In the genomic region with DNA sequence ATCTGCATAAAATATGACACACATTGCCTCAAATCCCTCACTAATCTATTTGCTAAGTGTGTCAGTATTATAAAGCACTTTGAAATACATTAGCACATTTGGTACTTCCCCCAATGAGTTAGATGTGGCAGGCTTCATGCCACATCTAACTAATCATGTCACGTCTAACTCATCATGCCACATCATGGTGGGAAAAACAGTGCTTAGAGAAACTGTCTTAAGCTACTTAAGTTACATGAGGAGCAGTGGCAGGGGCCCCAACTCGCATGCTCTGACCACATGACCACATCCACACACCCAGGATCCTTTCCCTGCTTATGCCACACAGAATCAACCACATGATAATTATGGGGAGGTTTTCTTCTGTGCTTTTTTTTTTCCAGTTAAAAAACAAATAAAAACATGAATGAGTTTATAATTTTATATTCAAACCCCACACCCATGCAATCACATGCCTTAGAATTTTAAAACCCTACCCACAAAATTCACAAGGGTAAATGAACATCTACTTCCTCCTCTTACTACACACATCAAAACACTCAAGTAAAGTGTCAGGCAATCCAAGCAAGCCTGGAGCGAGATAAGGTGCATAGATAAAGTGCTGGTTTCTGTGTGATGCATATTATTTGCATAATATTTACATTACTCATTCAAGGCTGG, we compare ENCODE assay signal across 10 cellular contexts. TPM values are rescaled to one million over a fixed set of nuclear protein-coding genes. Genes with fewer than 3 reads are reported as not detected.
DNase-seq lines count a peak whose midpoint lies in the region; ATAC-seq lines count a peak whose summit lies in the region.
"Had no signal": no experiment of that assay in that cellular context is flagged by ENCODE, and none has a peak within 500 bp of the region (broad histone marks: within the 10 kb centered on the region; RNA-seq: fewer than 3 reads in every experiment).

No MANE protein-coding gene starts in this region.

- intact Hi-C loops in activated CD4-positive, alpha-beta T cell treated with anti-CD3 and anti-CD28 coated beads for 36 hours (cut with DNase I, micrococcal nuclease) = no loop called here
- intact Hi-C loops in activated CD4-positive, alpha-beta T cell treated with anti-CD3 and anti-CD28 coated beads, Interleukin-2, amount 10 ng/mL, durations not matched to agents 24 days and 14 days (cut with micrococcal nuclease) = no loop called here

- H3K27me3 Mint-ChIP-seq in activated CD4-positive, alpha-beta T cell treated with anti-CD3 and anti-CD28 coated beads for 36 hours = peaks cover 13% of the 10 kb centered on the region
- no peaks in the 10 kb centered on the region for H3K27me3 Mint-ChIP-seq in activated CD4-positive, alpha-beta T cell treated with anti-CD3 and anti-CD28 coated beads, Interleukin-2, amount 10 ng/mL, durations not matched to agents 24 days and 14 days
- H3K27me3 Mint-ChIP-seq in activated T-helper 17 cell treated with anti-CD3 and anti-CD28 coated beads, Interleukin-2, amount 50 U/mL, for 72 hours = peaks cover 26% of the 10 kb centered on the region
- peaks cover 4 to 36% (median 25%) of the 10 kb centered on the region in 5 donors for H3K27me3 Mint-ChIP-seq in naive thymus-derived CD8-positive, alpha-beta T cell
- H3K27me3 Mint-ChIP-seq in stimulated activated naive B cell treated with anti-CD40 and anti-IgM and Interleukin-4, amounts not matched to agents 10 μg/mL and 1 μg/mL and 100 μg/mL, for 72 hours = peaks cover 6 to 10% of the 10 kb centered on the region in 2 donors

- no peaks in the 10 kb centered on the region for H3K9me3 Mint-ChIP-seq in activated CD4-positive, alpha-beta T cell treated with anti-CD3 and anti-CD28 coated beads for 36 hours (ENCODE audit: low read depth)
- no peaks in the 10 kb centered on the region for H3K9me3 Mint-ChIP-seq in activated CD4-positive, alpha-beta T cell treated with anti-CD3 and anti-CD28 coated beads, Interleukin-2, amount 10 ng/mL, durations not matched to agents 24 days and 14 days
- peaks cover 4% of the 10 kb centered on the region for H3K9me3 Mint-ChIP-seq in activated T-helper 17 cell treated with anti-CD3 and anti-CD28 coated beads, Interleukin-2, amount 50 U/mL, for 72 hours
- H3K9me3 Mint-ChIP-seq in naive thymus-derived CD8-positive, alpha-beta T cell = peaks cover 2 to 19% (median 9%) of the 10 kb centered on the region in 9 donors
- no peaks in the 10 kb centered on the region for H3K9me3 Mint-ChIP-seq in stimulated activated naive B cell treated with anti-CD40 and anti-IgM and Interleukin-4, amounts not matched to agents 10 μg/mL and 1 μg/mL and 100 μg/mL, for 72 hours

- peaks cover 10% of the 10 kb centered on the region for H3K4me1 Mint-ChIP-seq in activated CD4-positive, alpha-beta T cell treated with anti-CD3 and anti-CD28 coated beads for 36 hours
- H3K4me1 Mint-ChIP-seq in activated CD4-positive, alpha-beta T cell treated with anti-CD3 and anti-CD28 coated beads, Interleukin-2, amount 10 ng/mL, durations not matched to agents 24 days and 14 days = no peaks in the 10 kb centered on the region
- H3K4me1 Mint-ChIP-seq in activated T-helper 17 cell treated with anti-CD3 and anti-CD28 coated beads, Interleukin-2, amount 50 U/mL, for 72 hours = no peaks in the 10 kb centered on the region
- H3K4me1 Mint-ChIP-seq in naive thymus-derived CD8-positive, alpha-beta T cell = no peaks in the 10 kb centered on the region
- H3K4me1 Mint-ChIP-seq in stimulated activated naive B cell treated with anti-CD40 and anti-IgM and Interleukin-4, amounts not matched to agents 10 μg/mL and 1 μg/mL and 100 μg/mL, for 72 hours = no peaks in the 10 kb centered on the region

- peak; percentile 91 for ATAC-seq in activated CD4-positive, alpha-beta T cell treated with anti-CD3 and anti-CD28 coated beads for 36 hours
- peak; percentile 42 for ATAC-seq in HG03060 (IDR thresholded peaks at IDR 0.05; ENCODE audit: low read depth, unreplicated experiment)
- ATAC-seq in activated T-helper 17 cell treated with anti-CD3 and anti-CD28 coated beads, Interleukin-2, amount 50 U/mL, for 72 hours (replicated peaks) = peak; percentile 84
- ATAC-seq in naive thymus-derived CD8-positive, alpha-beta T cell = no peak
- ATAC-seq in stimulated activated naive B cell treated with anti-CD40 and anti-IgM and Interleukin-4, amounts not matched to agents 10 μg/mL and 1 μg/mL and 100 μg/mL, for 72 hours (replicated peaks) = no peak

- CTCF ChIA-PET in activated CD4-positive, alpha-beta T cell treated with anti-CD3 and anti-CD28 coated beads for 36 hours (lab: Charles Lee) = no interaction called here

- H3K4me3 Mint-ChIP-seq in activated CD4-positive, alpha-beta T cell treated with anti-CD3 and anti-CD28 coated beads for 36 hours = no peak overlapping the region
- H3K4me3 Mint-ChIP-seq in activated CD4-positive, alpha-beta T cell treated with anti-CD3 and anti-CD28 coated beads, Interleukin-2, amount 10 ng/mL, durations not matched to agents 24 days and 14 days = no peak overlapping the region
- no peak overlapping the region for H3K4me3 Mint-ChIP-seq in activated T-helper 17 cell treated with anti-CD3 and anti-CD28 coated beads, Interleukin-2, amount 50 U/mL, for 72 hours
- H3K4me3 Mint-ChIP-seq in naive thymus-derived CD8-positive, alpha-beta T cell = no peak overlapping the region
- H3K4me3 Mint-ChIP-seq in stimulated activated naive B cell treated with anti-CD40 and anti-IgM and Interleukin-4, amounts not matched to agents 10 μg/mL and 1 μg/mL and 100 μg/mL, for 72 hours = no peak overlapping the region
- H3K4me3 Mint-ChIP-seq: neural progenitor cell had no signal

- POLR2A ChIA-PET in activated CD4-positive, alpha-beta T cell treated with anti-CD3 and anti-CD28 coated beads for 36 hours (lab: Charles Lee) = no interaction called here
- POLR2A ChIA-PET in naive thymus-derived CD8-positive, alpha-beta T cell (lab: Charles Lee) = no interaction called here

- H3K36me3 Mint-ChIP-seq in activated CD4-positive, alpha-beta T cell treated with anti-CD3 and anti-CD28 coated beads for 36 hours (ENCODE audit: low read depth) = no peaks in the 10 kb centered on the region
- no peaks in the 10 kb centered on the region for H3K36me3 Mint-ChIP-seq in activated CD4-positive, alpha-beta T cell treated with anti-CD3 and anti-CD28 coated beads, Interleukin-2, amount 10 ng/mL, durations not matched to agents 24 days and 14 days (ENCODE audit: low read depth)
- no peaks in the 10 kb centered on the region for H3K36me3 Mint-ChIP-seq in activated T-helper 17 cell treated with anti-CD3 and anti-CD28 coated beads, Interleukin-2, amount 50 U/mL, for 72 hours (ENCODE audit: low read depth)
- peaks cover 0 to 8% (median 0%) of the 10 kb centered on the region in 3 donors for H3K36me3 Mint-ChIP-seq in naive thymus-derived CD8-positive, alpha-beta T cell
- no peaks in the 10 kb centered on the region for H3K36me3 Mint-ChIP-seq in stimulated activated naive B cell treated with anti-CD40 and anti-IgM and Interleukin-4, amounts not matched to agents 10 μg/mL and 1 μg/mL and 100 μg/mL, for 72 hours
- H3K36me3 Mint-ChIP-seq: neural progenitor cell had no signal

- peak overlapping the region; percentile 13 to 35 (median 21) for H3K4me3 ChIP-seq in skin epidermis
- H3K4me3 ChIP-seq: neural progenitor cell, tibial artery had no signal

- peak overlapping the region in 18 of 21 experiments; percentile 23 to 89 (median 78) for H3K27ac ChIP-seq in skin epidermis
- H3K27ac ChIP-seq: neural progenitor cell, tibial artery had no signal

- DNase-seq in activated CD4-positive, alpha-beta T cell treated with anti-CD3 and anti-CD28 coated beads for 36 hours = peak; percentile 41
- DNase-seq in activated CD4-positive, alpha-beta T cell treated with anti-CD3 and anti-CD28 coated beads, Interleukin-2, amount 10 ng/mL, durations not matched to agents 24 days and 14 days = no peak
- no peak for DNase-seq in naive thymus-derived CD8-positive, alpha-beta T cell
- DNase-seq in NCI-H187 treated with DMSO at 0.1 percent for 48 hours (lab: John Stamatoyannopoulos, UW) = no peak
- no peak for DNase-seq in stimulated activated naive B cell treated with anti-CD40 and anti-IgM and Interleukin-4, amounts not matched to agents 10 μg/mL and 1 μg/mL and 100 μg/mL, for 72 hours
- DNase-seq: tibial artery had no signal

- H3K27ac Mint-ChIP-seq in activated CD4-positive, alpha-beta T cell treated with anti-CD3 and anti-CD28 coated beads for 36 hours = no peak overlapping the region
- no peak overlapping the region for H3K27ac Mint-ChIP-seq in activated CD4-positive, alpha-beta T cell treated with anti-CD3 and anti-CD28 coated beads, Interleukin-2, amount 10 ng/mL, durations not matched to agents 24 days and 14 days
- H3K27ac Mint-ChIP-seq in activated T-helper 17 cell treated with anti-CD3 and anti-CD28 coated beads, Interleukin-2, amount 50 U/mL, for 72 hours = no peak overlapping the region
- no peak overlapping the region for H3K27ac Mint-ChIP-seq in naive thymus-derived CD8-positive, alpha-beta T cell
- no peak overlapping the region for H3K27ac Mint-ChIP-seq in stimulated activated naive B cell treated with anti-CD40 and anti-IgM and Interleukin-4, amounts not matched to agents 10 μg/mL and 1 μg/mL and 100 μg/mL, for 72 hours
- H3K27ac Mint-ChIP-seq: neural progenitor cell had no signal

RNA-seq across cellular contexts. Expression of gene ABCA12, which starts 1.6 kb away (rescaled TPM):
- not detected for total RNA-seq in activated CD4-positive, alpha-beta T cell treated with anti-CD3 and anti-CD28 coated beads for 36 hours
- not detected in 2 replicates for total RNA-seq in activated CD4-positive, alpha-beta T cell treated with anti-CD3 and anti-CD28 coated beads, Interleukin-2, amount 10 ng/mL, durations not matched to agents 24 days and 14 days
- not detected for total RNA-seq in activated T-helper 17 cell treated with anti-CD3 and anti-CD28 coated beads, Interleukin-2, amount 50 U/mL, for 72 hours
- total RNA-seq in naive thymus-derived CD8-positive, alpha-beta T cell = not detected
- polyA plus RNA-seq in naive thymus-derived CD8-positive, alpha-beta T cell = not detected

Comparison
In these comparisons a context has a peak if more than half of its experiments do, and no peak if none do; other contexts are left out.
1. ATAC-seq: peak in activated CD4-positive, alpha-beta T cell treated with anti-CD3 and anti-CD28 coated beads for 36 hours (single experiment), HG03060 (single experiment) and activated T-helper 17 cell treated with anti-CD3 and anti-CD28 coated beads, Interleukin-2, amount 50 U/mL, for 72 hours (single experiment); none in naive thymus-derived CD8-positive, alpha-beta T cell (0 of 2) and stimulated activated naive B cell treated with anti-CD40 and anti-IgM and Interleukin-4, amounts not matched to agents 10 μg/mL and 1 μg/mL and 100 μg/mL, for 72 hours (0 of 2).